In genomic region chr7:31051598-31052503, GRCh38 we compare ENCODE assay signal across 10 cellular contexts. TPM values are rescaled to one million over a fixed set of nuclear protein-coding genes. Genes with fewer than 3 reads are reported as not detected.
DNase-seq lines count a peak whose midpoint lies in the region; ATAC-seq and TF ChIP-seq lines count a peak whose summit lies in the region.
"Had no signal": no experiment of that assay in that cellular context is flagged by ENCODE, and none has a peak within 500 bp of the region (broad histone marks: within the 10 kb centered on the region; RNA-seq: fewer than 3 reads in every experiment).

TSS of gene ADCYAP1R1 (plus strand) at chr7:31052308. CDS start at chr7:31063265, 10,957 bp downstream.

- no peaks in the 10 kb centered on the region for H3K36me3 ChIP-seq in heart right ventricle
- H3K36me3 ChIP-seq: right lobe of liver had no signal

- peaks cover 0 to 29% (median 7%) of the 10 kb centered on the region in 9 donors for H3K4me1 ChIP-seq in heart right ventricle
- H3K4me1 ChIP-seq: right lobe of liver had no signal

- TF ChIP-seq CTCF in heart right ventricle (IDR thresholded peaks at IDR 0.05), result peak in 3 of 9 donors; percentile 6 to 42 (median 18)

- peak within 1 kb of the TSS in 3 of 10 donors; percentile 15 to 72 (median 26) for H3K27ac ChIP-seq in heart right ventricle
- H3K27ac ChIP-seq: right lobe of liver had no signal

- peak; percentile 29 to 88 (median 66) for ATAC-seq in heart right ventricle
- ATAC-seq: right lobe of liver had no signal

- WGBS in heart right ventricle, 2 donors, result 4 to 5% methylated on average over 44 to 59 of the region's 61 CpGs

- H3K27me3 ChIP-seq in heart right ventricle, result peaks cover 0 to 52% (median 43%) of the 10 kb centered on the region in 7 donors

- H3K9me3 ChIP-seq in heart right ventricle, result no peaks in the 10 kb centered on the region
- H3K9me3 ChIP-seq: right lobe of liver had no signal

- DNase-seq in ELF-1 (ENCODE audit: low read depth, low spot score) (peak; percentile 48), NCI-H82 treated with DMSO at 0.1 percent for 48 hours (lab: John Stamatoyannopoulos, UW; ENCODE audit: unreplicated experiment) (peak; percentile 69), heart right ventricle (peak; percentile 39 to 59), posterior cingulate gyrus (peak in 9 of 10 donors; percentile 47 to 95 (median 68)), SHP77 (lab: John Stamatoyannopoulos, UW) (no peak), GF-D8 (lab: John Stamatoyannopoulos, UW) (no peak), MV-4-11 (lab: John Stamatoyannopoulos, UW) (no peak)
- DNase-seq in stimulated activated CD4-positive, alpha-beta T cell treated with anti-CD3 and anti-CD28 coated beads, Interleukin-12 subunit alpha, Interleukin-12 subunit beta, amount 100 ng/mL, for 4 hours, result no peak
- DNase-seq: right lobe of liver had no signal

- H3K4me3 ChIP-seq in heart right ventricle, result peak within 1 kb of the TSS; percentile 37 to 63 (median 52)

- intact Hi-C loops in heart right ventricle (cut with DNase I) (loop anchor here in 1 of 10 donors (10.0 kb wide), 1 partner anchor 67 kb away; no protein-coding TSS in a partner anchor), posterior cingulate gyrus (cut with DNase I) (no loop called here)

RNA-seq across cellular contexts. Expression of gene ADCYAP1R1, which starts in this region (rescaled TPM):
- 1 to 10 TPM in 9 of 10 donors, under 1 TPM in 1; 0.94 to 5.8 (median 1.8) TPM for total RNA-seq in heart right ventricle
- 1 to 10 TPM in 1 of 2 donors, under 1 TPM in 1; 0.59 to 1.1 TPM for polyA plus RNA-seq in heart right ventricle
- total RNA-seq: endothelial cell of umbilical vein had no signal

Comparison
In these comparisons a context has a peak if more than half of its experiments do, and no peak if none do; other contexts are left out.
1. DNase-seq: peak in ELF-1 (single experiment), NCI-H82 treated with DMSO at 0.1 percent for 48 hours (single experiment), heart right ventricle (2 of 2) and posterior cingulate gyrus (9 of 10); none in SHP77 (0 of 2), stimulated activated CD4-positive, alpha-beta T cell treated with anti-CD3 and anti-CD28 coated beads, Interleukin-12 subunit alpha, Interleukin-12 subunit beta, amount 100 ng/mL, for 4 hours (single experiment), GF-D8 (single experiment) and MV-4-11 (single experiment).